In the genomic region with DNA sequence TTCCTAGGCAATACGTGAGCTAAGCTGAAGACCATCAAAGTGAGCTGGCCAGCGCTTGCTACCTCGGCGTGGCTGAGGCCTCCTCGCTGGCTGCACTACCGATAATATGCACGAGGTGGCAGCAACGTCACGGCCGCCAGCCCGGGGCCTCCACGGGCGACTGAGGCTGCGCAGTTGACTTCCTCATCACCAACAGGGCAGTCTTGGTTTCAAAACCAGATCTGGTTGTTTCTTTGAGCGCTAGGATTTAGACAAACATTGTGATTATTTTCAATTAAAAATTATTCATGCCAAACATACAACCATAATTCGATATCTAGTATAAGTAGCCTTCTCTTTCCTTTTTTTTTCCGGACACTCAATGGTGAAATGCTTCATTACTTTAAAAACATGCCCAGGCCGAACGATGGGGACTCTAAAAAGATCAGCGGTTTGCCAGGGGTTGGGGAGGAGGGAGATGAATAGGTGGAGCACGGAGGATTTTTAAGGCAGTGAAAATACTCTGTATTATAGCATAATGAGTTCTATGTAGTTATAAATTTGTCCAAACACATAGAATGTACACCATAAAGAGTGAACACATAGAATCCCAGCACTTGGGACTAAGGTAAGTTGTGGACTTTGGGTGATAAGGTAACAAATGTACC, we compare ENCODE assay signal across 8 cellular contexts. TPM values are rescaled to one million over a fixed set of nuclear protein-coding genes. Genes with fewer than 3 reads are reported as not detected.
DNase-seq lines count a peak whose midpoint lies in the region; ATAC-seq, FAIRE-seq and TF ChIP-seq lines count a peak whose summit lies in the region.

No MANE protein-coding gene starts in this region.

- no peak overlapping the region for H3K27ac ChIP-seq in RWPE2 (ENCODE audit: poor library complexity, severe bottlenecking)
- H3K27ac ChIP-seq in ovary = no peak overlapping the region
- no peak overlapping the region for H3K27ac ChIP-seq in tibial artery

- TF ChIP-seq EP300 in Ishikawa (IDR thresholded peaks at IDR 0.05; ENCODE audit: borderline replicate concordance) (no peak), ovary (IDR thresholded peaks at IDR 0.05) (no peak)

- no peak for FAIRE-seq in frontal cortex (lab: Jason Lieb, UNC)

- peak; percentile 93 for TF ChIP-seq RAD21 in Ishikawa (IDR thresholded peaks at IDR 0.05; ENCODE audit: low read depth)

- H3K36me3 ChIP-seq in RWPE2 (ENCODE audit: low read depth) (no peaks in the 10 kb centered on the region), ovary (no peaks in the 10 kb centered on the region), tibial artery (no peaks in the 10 kb centered on the region)

- H3K9me3 ChIP-seq in RWPE2 (ENCODE audit: severe bottlenecking) (no peaks in the 10 kb centered on the region), ovary (no peaks in the 10 kb centered on the region), tibial artery (no peaks in the 10 kb centered on the region)

- no peak for TF ChIP-seq POLR2A in ovary (IDR thresholded peaks at IDR 0.05)

- DNase-seq in DMS153 (lab: John Stamatoyannopoulos, UW) = peak; percentile 50
- DNase-seq in RWPE2 (ENCODE audit: low spot score) = peak; percentile 66
- peak; percentile 74 for DNase-seq in activated effector memory CD4-positive, alpha-beta T cell treated with Interleukin-2 at 50 U/mL for 16 hours
- DNase-seq in frontal cortex (ENCODE audit: low spot score in 2 of 2) = peak; percentile 34 to 70
- DNase-seq in ovary = peak; percentile 72 to 88 (median 78)
- DNase-seq in tibial artery = peak; percentile 69 to 86

- TF ChIP-seq CTCF in RWPE2 (IDR thresholded peaks at IDR 0.05; ENCODE audit: poor library complexity, severe bottlenecking) (peak; percentile 99), ovary (IDR thresholded peaks at IDR 0.05) (peak; percentile 76 to 83 (median 80)), tibial artery (IDR thresholded peaks at IDR 0.05) (peak; percentile 87 to 98)

- H3K4me3 ChIP-seq in RWPE2 (ENCODE audit: severe bottlenecking) = no peak overlapping the region
- H3K4me3 ChIP-seq in ovary = no peak overlapping the region
- H3K4me3 ChIP-seq in tibial artery = no peak overlapping the region

- H3K4me1 ChIP-seq in RWPE2 (ENCODE audit: insufficient read depth, poor library complexity, severe bottlenecking) (no peaks in the 10 kb centered on the region), ovary (ENCODE audit: insufficient read depth) (no peaks in the 10 kb centered on the region), tibial artery (no peaks in the 10 kb centered on the region)

- intact Hi-C loops in ovary (cut with DNase I) = loop anchor here in 2 of 4 donors (10.0 kb wide), 1 partner anchor 531 kb away; a partner anchor contains a TSS
- intact Hi-C loops in tibial artery (cut with DNase I; ENCODE audit: low total_unique reads) = no loop called here

- H3K27me3 ChIP-seq in RWPE2 (ENCODE audit: insufficient read depth, poor library complexity, severe bottlenecking) (no peaks in the 10 kb centered on the region), ovary (no peaks in the 10 kb centered on the region), tibial artery (peaks cover 0 to 4% of the 10 kb centered on the region in 2 donors)

- ATAC-seq in GM21526 (IDR thresholded peaks at IDR 0.05; ENCODE audit: low FRiP score, unreplicated experiment) (peak; percentile 83), RWPE2 (ENCODE audit: low read depth) (peak; percentile 97)

- WGBS in ovary, 3 donors = 21 to 24% (median 24%) methylated on average over 21 of the region's 21 CpGs

TF ChIP-seq in Ishikawa, 13 proteins besides CTCF, POLR2A, EP300 and RAD21:
- TF ChIP-seq NFIC (IDR thresholded peaks at IDR 0.05) (no peak), CREB1 (IDR thresholded peaks at IDR 0.05; ENCODE audit: low read depth) (no peak), TCF12 (IDR thresholded peaks at IDR 0.05; ENCODE audit: low read depth) (no peak), EGR1 (IDR thresholded peaks at IDR 0.05) (no peak), TAF1 (IDR thresholded peaks at IDR 0.05; ENCODE audit: low read depth) (no peak), ZBTB7A (IDR thresholded peaks at IDR 0.05; ENCODE audit: low read depth) (no peak), FOXM1 (IDR thresholded peaks at IDR 0.05; ENCODE audit: borderline replicate concordance, low read depth) (no peak), CEBPB (IDR thresholded peaks at IDR 0.05) (no peak), TEAD4 (IDR thresholded peaks at IDR 0.05) (no peak)
- TF ChIP-seq, protein P1, sequence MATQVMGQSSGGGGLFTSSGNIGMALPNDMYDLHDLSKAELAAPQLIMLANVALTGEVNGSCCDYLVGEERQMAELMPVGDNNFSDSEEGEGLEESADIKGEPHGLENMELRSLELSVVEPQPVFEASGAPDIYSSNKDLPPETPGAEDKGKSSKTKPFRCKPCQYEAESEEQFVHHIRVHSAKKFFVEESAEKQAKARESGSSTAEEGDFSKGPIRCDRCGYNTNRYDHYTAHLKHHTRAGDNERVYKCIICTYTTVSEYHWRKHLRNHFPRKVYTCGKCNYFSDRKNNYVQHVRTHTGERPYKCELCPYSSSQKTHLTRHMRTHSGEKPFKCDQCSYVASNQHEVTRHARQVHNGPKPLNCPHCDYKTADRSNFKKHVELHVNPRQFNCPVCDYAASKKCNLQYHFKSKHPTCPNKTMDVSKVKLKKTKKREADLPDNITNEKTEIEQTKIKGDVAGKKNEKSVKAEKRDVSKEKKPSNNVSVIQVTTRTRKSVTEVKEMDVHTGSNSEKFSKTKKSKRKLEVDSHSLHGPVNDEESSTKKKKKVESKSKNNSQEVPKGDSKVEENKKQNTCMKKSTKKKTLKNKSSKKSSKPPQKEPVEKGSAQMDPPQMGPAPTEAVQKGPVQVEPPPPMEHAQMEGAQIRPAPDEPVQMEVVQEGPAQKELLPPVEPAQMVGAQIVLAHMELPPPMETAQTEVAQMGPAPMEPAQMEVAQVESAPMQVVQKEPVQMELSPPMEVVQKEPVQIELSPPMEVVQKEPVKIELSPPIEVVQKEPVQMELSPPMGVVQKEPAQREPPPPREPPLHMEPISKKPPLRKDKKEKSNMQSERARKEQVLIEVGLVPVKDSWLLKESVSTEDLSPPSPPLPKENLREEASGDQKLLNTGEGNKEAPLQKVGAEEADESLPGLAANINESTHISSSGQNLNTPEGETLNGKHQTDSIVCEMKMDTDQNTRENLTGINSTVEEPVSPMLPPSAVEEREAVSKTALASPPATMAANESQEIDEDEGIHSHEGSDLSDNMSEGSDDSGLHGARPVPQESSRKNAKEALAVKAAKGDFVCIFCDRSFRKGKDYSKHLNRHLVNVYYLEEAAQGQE (IDR thresholded peaks at IDR 0.05; ENCODE audit: low read depth) = no peak
- TF ChIP-seq, protein P2, sequence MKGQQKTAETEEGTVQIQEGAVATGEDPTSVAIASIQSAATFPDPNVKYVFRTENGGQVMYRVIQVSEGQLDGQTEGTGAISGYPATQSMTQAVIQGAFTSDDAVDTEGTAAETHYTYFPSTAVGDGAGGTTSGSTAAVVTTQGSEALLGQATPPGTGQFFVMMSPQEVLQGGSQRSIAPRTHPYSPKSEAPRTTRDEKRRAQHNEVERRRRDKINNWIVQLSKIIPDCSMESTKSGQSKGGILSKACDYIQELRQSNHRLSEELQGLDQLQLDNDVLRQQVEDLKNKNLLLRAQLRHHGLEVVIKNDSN (IDR thresholded peaks at IDR 0.05) = no peak
- TF ChIP-seq, protein P3, sequence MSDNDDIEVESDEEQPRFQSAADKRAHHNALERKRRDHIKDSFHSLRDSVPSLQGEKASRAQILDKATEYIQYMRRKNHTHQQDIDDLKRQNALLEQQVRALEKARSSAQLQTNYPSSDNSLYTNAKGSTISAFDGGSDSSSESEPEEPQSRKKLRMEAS (IDR thresholded peaks at IDR 0.05) = no peak

RNA-seq across cellular contexts. Expression of a gene that starts 52.0 kb away (rescaled TPM):
- total RNA-seq in frontal cortex = 10.2 TPM
- total RNA-seq in ovary = 100 to 1,000 TPM; 158 to 245 (median 191) TPM
- polyA plus RNA-seq in ovary = 100 to 1,000 TPM; 147 to 248 TPM

Comparison
In these comparisons a context has a peak if more than half of its experiments do, and no peak if none do; other contexts are left out.
1. RNA of a gene that starts 52.0 kb away (total RNA-seq): 158 to 245 TPM in ovary; 10.2 TPM in frontal cortex (single experiment); every median in the first group is over 10 times any median in the second.
2. Peak in every context shown above with its lines, with median percentiles within 50 percentile points of each other: DNase-seq and CTCF ChIP-seq.